Comparison of ENCODE assay signal across 8 cellular contexts in the genomic region with DNA sequence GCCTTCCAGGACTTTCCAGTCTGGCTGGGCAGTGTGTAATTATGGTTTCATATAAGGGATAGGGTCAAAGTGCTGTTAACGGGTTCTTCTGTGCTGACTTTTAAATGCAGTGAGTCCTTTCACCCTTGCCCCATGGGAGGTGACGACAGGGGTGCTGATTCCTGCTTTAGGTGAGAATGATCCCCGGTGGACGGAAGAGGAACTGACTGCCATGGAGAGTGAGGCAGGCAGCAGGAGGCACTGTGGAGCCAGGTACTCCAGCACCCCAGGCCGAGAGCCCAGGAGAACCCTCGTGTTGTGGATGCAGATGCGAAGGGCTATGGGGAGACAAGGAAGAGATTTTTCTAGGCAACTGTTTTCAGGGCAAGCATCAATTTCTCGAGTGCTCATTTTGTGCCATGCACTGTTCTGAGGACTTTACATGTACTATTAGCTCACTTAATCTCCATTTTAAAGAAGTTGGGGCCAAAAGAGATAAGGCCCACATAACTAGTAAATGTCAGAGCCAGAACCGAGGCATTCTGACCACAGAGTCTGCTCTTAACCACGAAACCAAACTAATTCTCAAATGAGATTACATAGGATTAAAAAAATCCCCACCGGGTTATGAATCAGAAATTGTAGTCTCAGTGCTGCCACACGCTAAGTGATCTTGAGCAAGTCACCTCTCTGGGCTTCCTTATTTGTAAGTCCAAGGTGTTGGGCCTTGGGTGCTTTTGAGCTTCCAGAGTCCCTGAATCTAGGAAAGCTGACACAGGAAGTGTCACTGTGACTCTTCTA. TPM values are rescaled to one million over a fixed set of nuclear protein-coding genes. Genes with fewer than 3 reads are reported as not detected.
DNase-seq lines count a peak whose midpoint lies in the region; ATAC-seq and TF ChIP-seq lines count a peak whose summit lies in the region.

No MANE protein-coding gene starts in this region.

- H3K36me3 Mint-ChIP-seq in stimulated activated effector memory CD8-positive, alpha-beta T cell treated with anti-CD3 and anti-CD28 coated beads, Interleukin-12 subunit alpha, Interleukin-12 subunit beta, amount 100 ng/mL, for 72 hours: peaks cover 9% of the 10 kb centered on the region

- H3K4me3 ChIP-seq in epithelial cell of proximal tubule (ENCODE audit: low read depth, low read length): no peak overlapping the region

- H3K9me3 Mint-ChIP-seq in stimulated activated effector memory CD8-positive, alpha-beta T cell treated with anti-CD3 and anti-CD28 coated beads, Interleukin-12 subunit alpha, Interleukin-12 subunit beta, amount 100 ng/mL, for 72 hours: no peaks in the 10 kb centered on the region

- DNase-seq in NCI-H2227 (lab: John Stamatoyannopoulos, UW; ENCODE audit: unreplicated experiment) (peak; percentile 9), NCI-H2227 treated with DMSO at 0.1 percent for 48 hours (lab: John Stamatoyannopoulos, UW) (no peak), T-helper 1 cell (peak in 3 of 5 donors; percentile 10 to 40 (median 20)), epithelial cell of proximal tubule (ENCODE audit: low read depth) (no peak), NCI-H1092 treated with DMSO at 0.1 percent for 48 hours (lab: John Stamatoyannopoulos, UW) (no peak)
- peak in 1 of 2 donors; percentile 65 for DNase-seq in stimulated activated effector memory CD8-positive, alpha-beta T cell treated with anti-CD3 and anti-CD28 coated beads, Interleukin-12 subunit alpha, Interleukin-12 subunit beta, amount 100 ng/mL, for 72 hours (ENCODE audit: low spot score in 2 of 2)

- peak overlapping the region; percentile 63 for H3K27ac Mint-ChIP-seq in stimulated activated effector memory CD8-positive, alpha-beta T cell treated with anti-CD3 and anti-CD28 coated beads, Interleukin-12 subunit alpha, Interleukin-12 subunit beta, amount 100 ng/mL, for 72 hours

- peak; percentile 75 for TF ChIP-seq CTCF in epithelial cell of proximal tubule (conservative IDR thresholded peaks at IDR 0.05; ENCODE audit: low read depth, low read length)

- H3K4me3 Mint-ChIP-seq in stimulated activated effector memory CD8-positive, alpha-beta T cell treated with anti-CD3 and anti-CD28 coated beads, Interleukin-12 subunit alpha, Interleukin-12 subunit beta, amount 100 ng/mL, for 72 hours: peak overlapping the region; percentile 53

- ATAC-seq in stimulated activated effector memory CD8-positive, alpha-beta T cell treated with anti-CD3 and anti-CD28 coated beads, Interleukin-12 subunit alpha, Interleukin-12 subunit beta, amount 100 ng/mL, for 72 hours: peak; percentile 76
- ATAC-seq in HG03457 (IDR thresholded peaks at IDR 0.05; ENCODE audit: unreplicated experiment) (no peak), GM21825 (IDR thresholded peaks at IDR 0.05; ENCODE audit: unreplicated experiment) (no peak)

- H3K4me1 Mint-ChIP-seq in stimulated activated effector memory CD8-positive, alpha-beta T cell treated with anti-CD3 and anti-CD28 coated beads, Interleukin-12 subunit alpha, Interleukin-12 subunit beta, amount 100 ng/mL, for 72 hours: peaks cover 41% of the 10 kb centered on the region

RNA-seq across cellular contexts. Expression of gene STPG1, which starts 28.2 kb away (rescaled TPM):
- total RNA-seq in epithelial cell of proximal tubule: 10.3 and 11.5 TPM in 2 replicates

RNA-seq across cellular contexts. Expression of gene NIPAL3, which starts 30.3 kb away (rescaled TPM):
- 21.3 and 32.5 TPM in 2 replicates for total RNA-seq in epithelial cell of proximal tubule

Comparison
In these comparisons a context has a peak if more than half of its experiments do, and no peak if none do; other contexts are left out.
1. DNase-seq: peak in NCI-H2227 (single experiment) and T-helper 1 cell (3 of 5); none in NCI-H2227 treated with DMSO at 0.1 percent for 48 hours (single experiment), epithelial cell of proximal tubule (single experiment) and NCI-H1092 treated with DMSO at 0.1 percent for 48 hours (single experiment).